In genomic region chr13:41019578-41020347, GRCh38 we compare ENCODE assay signal across 9 cellular contexts. TPM values are rescaled to one million over a fixed set of nuclear protein-coding genes. Genes with fewer than 3 reads are reported as not detected.
DNase-seq lines count a peak whose midpoint lies in the region; ATAC-seq, FAIRE-seq and TF ChIP-seq lines count a peak whose summit lies in the region.
"Had no signal": no experiment of that assay in that cellular context is flagged by ENCODE, and none has a peak within 500 bp of the region (broad histone marks: within the 10 kb centered on the region; RNA-seq: fewer than 3 reads in every experiment).

No MANE protein-coding gene starts in this region.

- peak overlapping the region; percentile 97 for H3K27ac Mint-ChIP-seq in stimulated activated memory B cell treated with anti-CD40 and anti-IgM and Interleukin-4, amounts not matched to agents 10 μg/mL and 1 μg/mL and 100 μg/mL, for 72 hours

- intact Hi-C loops in right cardiac atrium (cut with DNase I): no loop called here

- DNase-seq in right cardiac atrium (no peak), GM12891 (ENCODE audit: insufficient read length, low spot score) (no peak), germinal center (ENCODE audit: low spot score) (no peak), EL (no peak)
- DNase-seq in stimulated activated naive CD4-positive, alpha-beta T cell treated with Interleukin-2 at 50 U/mL for 16 hours (lab: John Stamatoyannopoulos, UW): no peak

- H3K27me3 ChIP-seq in OCI-LY3 (ENCODE audit: low read depth, low read length) (no peaks in the 10 kb centered on the region), right cardiac atrium (ENCODE audit: control insufficient read depth, insufficient read depth) (no peaks in the 10 kb centered on the region)
- H3K27me3 ChIP-seq: brain microvascular endothelial cell had no signal

- 0 out of 2 replicates have a peak overlapping the region, but pooled peaks have one; percentile 94 for H3K9ac ChIP-seq in OCI-LY3 (ENCODE audit: low read length)

- H3K27ac ChIP-seq in OCI-LY3 (ENCODE audit: low read length) (0 out of 2 replicates have a peak overlapping the region, but pooled peaks have one; percentile 97), right cardiac atrium (ENCODE audit: low read length) (peak overlapping the region; percentile 52)

- H3K9me3 ChIP-seq in OCI-LY3 (ENCODE audit: insufficient read depth, low read length) (no peaks in the 10 kb centered on the region), right cardiac atrium (ENCODE audit: control insufficient read depth, low read length) (no peaks in the 10 kb centered on the region)

- peaks cover 45% of the 10 kb centered on the region for H3K4me1 Mint-ChIP-seq in stimulated activated memory B cell treated with anti-CD40 and anti-IgM and Interleukin-4, amounts not matched to agents 10 μg/mL and 1 μg/mL and 100 μg/mL, for 72 hours

- TF ChIP-seq CTCF in OCI-LY3 (IDR thresholded peaks at IDR 0.05; ENCODE audit: low read depth, low read length): no peak

- 78% methylated on average over 2 of the region's 2 CpGs for WGBS in right cardiac atrium

- H3K4me1 ChIP-seq in OCI-LY3 (ENCODE audit: low read length) (peaks cover 30% of the 10 kb centered on the region), right cardiac atrium (ENCODE audit: control insufficient read depth, insufficient read depth, low read length) (peaks cover 4% of the 10 kb centered on the region)

- ATAC-seq in GM21723 (IDR thresholded peaks at IDR 0.05; ENCODE audit: unreplicated experiment): peak; percentile 35
- ATAC-seq in right cardiac atrium: peak; percentile 32 to 52
- ATAC-seq in stimulated activated memory B cell treated with anti-CD40 and anti-IgM and Interleukin-4, amounts not matched to agents 10 μg/mL and 1 μg/mL and 100 μg/mL, for 72 hours: no peak

- no peak for TF ChIP-seq POLR2A in GM12891 (IDR thresholded peaks at IDR 0.05; ENCODE audit: low read depth, low read length)

- H3K4me2 ChIP-seq in OCI-LY3 (ENCODE audit: low read length): peak overlapping the region; percentile 79

- H3K27me3 Mint-ChIP-seq in stimulated activated memory B cell treated with anti-CD40 and anti-IgM and Interleukin-4, amounts not matched to agents 10 μg/mL and 1 μg/mL and 100 μg/mL, for 72 hours: no peaks in the 10 kb centered on the region

- H3K4me3 ChIP-seq in OCI-LY3 (ENCODE audit: low read length): peak overlapping the region; percentile 85
- H3K4me3 ChIP-seq in right cardiac atrium (ENCODE audit: low read length): no peak overlapping the region

- H3K4me3 Mint-ChIP-seq in stimulated activated memory B cell treated with anti-CD40 and anti-IgM and Interleukin-4, amounts not matched to agents 10 μg/mL and 1 μg/mL and 100 μg/mL, for 72 hours: no peak overlapping the region

- peaks cover 9% of the 10 kb centered on the region for H3K36me3 ChIP-seq in OCI-LY3 (replicated peaks; ENCODE audit: low read depth, low read length)
- H3K36me3 ChIP-seq: brain microvascular endothelial cell had no signal

- no peak overlapping the region for H2AFZ ChIP-seq in OCI-LY3 (ENCODE audit: low read depth, low read length)

- H3K36me3 Mint-ChIP-seq in stimulated activated memory B cell treated with anti-CD40 and anti-IgM and Interleukin-4, amounts not matched to agents 10 μg/mL and 1 μg/mL and 100 μg/mL, for 72 hours: peaks cover 25% of the 10 kb centered on the region

- no peak for FAIRE-seq in GM12891 (lab: Jason Lieb, UNC)

- no peaks in the 10 kb centered on the region for H3K9me3 Mint-ChIP-seq in stimulated activated memory B cell treated with anti-CD40 and anti-IgM and Interleukin-4, amounts not matched to agents 10 μg/mL and 1 μg/mL and 100 μg/mL, for 72 hours

- peaks cover 18% of the 10 kb centered on the region for H4K20me1 ChIP-seq in OCI-LY3 (ENCODE audit: insufficient read depth, low read length)

- H3K79me2 ChIP-seq in OCI-LY3 (ENCODE audit: low read length): peaks cover 46% of the 10 kb centered on the region

TF ChIP-seq in GM12891, 5 proteins besides CTCF, POLR2A, EP300 and RAD21:
- TF ChIP-seq SPI1 (IDR thresholded peaks at IDR 0.05; ENCODE audit: low read depth, low read length) (no peak), POLR2AphosphoS5 (IDR thresholded peaks at IDR 0.05; ENCODE audit: low read depth, low read length) (no peak), TAF1 (IDR thresholded peaks at IDR 0.05; ENCODE audit: low read depth, low read length) (no peak), POU2F2 (IDR thresholded peaks at IDR 0.05; ENCODE audit: low read depth, low read length) (no peak), PAX5 (IDR thresholded peaks at IDR 0.05; ENCODE audit: insufficient read depth, low read length, severe bottlenecking) (no peak)

RNA-seq across cellular contexts. Expression of gene ELF1, which starts 0.6 kb away (rescaled TPM):
- 10 to 100 TPM; 41.3 to 57.1 (median 45.6) TPM for total RNA-seq in right cardiac atrium
- 16.6 TPM for polyA plus RNA-seq in right cardiac atrium
- 30.2 TPM for polyA plus RNA-seq in GM12891 (2012; ENCODE audit: low read depth, missing spikeins)

RNA-seq across cellular contexts. Expression of gene WBP4, which starts 41.5 kb away (rescaled TPM):
- total RNA-seq in right cardiac atrium: 10 to 100 TPM; 16.6 to 18.6 (median 16.9) TPM
- polyA plus RNA-seq in right cardiac atrium: 21.0 TPM
- polyA plus RNA-seq in GM12891 (2012; ENCODE audit: low read depth, missing spikeins): 12.1 TPM
